In the genomic region with DNA sequence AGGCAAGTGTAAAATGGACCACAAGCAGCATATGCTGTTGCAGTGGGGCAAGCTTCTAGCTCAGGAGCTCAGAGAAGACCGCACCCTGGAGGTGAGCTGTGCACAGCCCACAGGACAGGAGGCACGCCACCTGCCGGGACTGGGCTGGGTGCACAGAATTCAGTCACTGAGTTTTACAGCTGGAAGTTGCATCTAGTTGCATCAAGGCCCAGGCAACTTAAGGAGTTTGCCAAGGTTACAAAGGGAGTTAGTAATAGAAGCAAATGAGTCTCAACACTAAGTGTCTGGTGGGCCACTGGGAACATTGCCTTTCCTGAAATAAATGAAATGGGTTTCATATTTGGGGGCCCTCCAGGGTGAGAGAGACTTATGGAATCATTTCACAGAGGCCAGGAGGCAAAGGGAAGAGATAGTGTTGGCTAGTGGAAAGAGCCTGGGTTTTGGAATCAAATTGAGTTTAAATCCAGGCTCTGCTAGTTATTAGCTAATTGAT, we compare ENCODE assay signal across 8 cellular contexts. TPM values are rescaled to one million over a fixed set of nuclear protein-coding genes. Genes with fewer than 3 reads are reported as not detected.
DNase-seq lines count a peak whose midpoint lies in the region; ATAC-seq and TF ChIP-seq lines count a peak whose summit lies in the region.

No MANE protein-coding gene starts in this region.

- in situ Hi-C loops in transverse colon (cut with MboI; ENCODE audit: low pct_ligation_motif_present in 1 of 4, low pct_unique_long_range_greater_than_20kb in 1 of 4, low sequenced_read_pairs in 3 of 4): no loop called here

- H3K9me3 ChIP-seq in OCI-LY3 (ENCODE audit: insufficient read depth, low read length) (no peaks in the 10 kb centered on the region), esophagus muscularis mucosa (no peaks in the 10 kb centered on the region), transverse colon (no peaks in the 10 kb centered on the region)

- intact Hi-C loops in esophagus muscularis mucosa (cut with DNase I) (no loop called here), transverse colon (cut with DNase I; ENCODE audit: low total_unique reads) (no loop called here)

- H3K27me3 ChIP-seq in OCI-LY3 (ENCODE audit: low read depth, low read length) (peaks cover 13% of the 10 kb centered on the region; the same call in 1 of the 2 replicates), esophagus muscularis mucosa (no peaks in the 10 kb centered on the region), transverse colon (no peaks in the 10 kb centered on the region)

- peak overlapping the region; percentile 40 for H3K4me3 ChIP-seq in OCI-LY3 (ENCODE audit: low read length)
- no peak overlapping the region for H3K4me3 ChIP-seq in esophagus muscularis mucosa
- H3K4me3 ChIP-seq in transverse colon: no peak overlapping the region

- H2AFZ ChIP-seq in OCI-LY3 (ENCODE audit: low read depth, low read length): no peak overlapping the region

- peak overlapping the region; percentile 64 for H3K4me2 ChIP-seq in OCI-LY3 (ENCODE audit: low read length)

- 85% methylated on average over 3 of the region's 3 CpGs for WGBS in esophagus muscularis mucosa
- 51 to 67% methylated on average over 2 to 3 of the region's 3 CpGs for WGBS in transverse colon (ENCODE audit: low coverage in 1 of 2), 2 donors

- H3K27ac ChIP-seq in OCI-LY3 (ENCODE audit: low read length) (peak overlapping the region; percentile 68), esophagus muscularis mucosa (replicated peaks in 1 of 4) (peak overlapping the region in 2 of 4 donors; percentile 5 to 18), transverse colon (peak overlapping the region; percentile 47 to 75 (median 70))

- H3K9ac ChIP-seq in OCI-LY3 (ENCODE audit: low read length): no peak overlapping the region

- peak; percentile 51 for ATAC-seq in HG02623 (IDR thresholded peaks at IDR 0.05; ENCODE audit: unreplicated experiment)

- H3K36me3 ChIP-seq in OCI-LY3 (replicated peaks; ENCODE audit: low read depth, low read length) (no peaks in the 10 kb centered on the region), esophagus muscularis mucosa (no peaks in the 10 kb centered on the region), transverse colon (no peaks in the 10 kb centered on the region)

- peaks cover 69% of the 10 kb centered on the region for H3K4me1 ChIP-seq in OCI-LY3 (ENCODE audit: low read length)
- peaks cover 9 to 27% (median 19%) of the 10 kb centered on the region in 4 donors for H3K4me1 ChIP-seq in esophagus muscularis mucosa
- H3K4me1 ChIP-seq in transverse colon: peaks cover 8 to 37% (median 28%) of the 10 kb centered on the region in 4 donors

- TF ChIP-seq CTCF in OCI-LY3 (IDR thresholded peaks at IDR 0.05; ENCODE audit: low read depth, low read length): peak; percentile 95
- no peak for TF ChIP-seq CTCF in esophagus muscularis mucosa (IDR thresholded peaks at IDR 0.05)
- TF ChIP-seq CTCF in transverse colon (IDR thresholded peaks at IDR 0.05): peak; percentile 17 to 79 (median 60)

- TF ChIP-seq POLR2A in esophagus muscularis mucosa (IDR thresholded peaks at IDR 0.05; ENCODE audit: low read depth): no peak
- no peak for TF ChIP-seq POLR2A in transverse colon (IDR thresholded peaks at IDR 0.05)

- no peaks in the 10 kb centered on the region for H3K79me2 ChIP-seq in OCI-LY3 (ENCODE audit: low read length)

- peak; percentile 73 for DNase-seq in activated effector memory CD4-positive, alpha-beta T cell treated with anti-CD3 and anti-CD28 coated beads, Interleukin-2, amount 50 U/mL, for 16 hours
- no peak for DNase-seq in activated effector memory CD4-positive, alpha-beta T cell treated with Interleukin-2 at 50 U/mL for 16 hours
- DNase-seq in esophagus muscularis mucosa (ENCODE audit: extremely low spot score) (peak; percentile 82), transverse colon (peak; percentile 78), NCI-H1930 (lab: John Stamatoyannopoulos, UW) (no peak), DMS114 treated with DMSO at 0.1 percent for 48 hours (lab: John Stamatoyannopoulos, UW; ENCODE audit: unreplicated experiment) (no peak)

- no peaks in the 10 kb centered on the region for H4K20me1 ChIP-seq in OCI-LY3 (ENCODE audit: insufficient read depth, low read length)

- TF ChIP-seq EP300 in esophagus muscularis mucosa (IDR thresholded peaks at IDR 0.05): no peak
- TF ChIP-seq EP300 in transverse colon (IDR thresholded peaks at IDR 0.05; ENCODE audit: low read depth): no peak

RNA-seq across cellular contexts. Expression of gene TIMP4, which starts 36.0 kb away (rescaled TPM):
- total RNA-seq in esophagus muscularis mucosa (10 to 100 TPM; 24.1 to 48.0 (median 30.5) TPM), transverse colon (1 to 10 TPM; 1.1 to 7.9 (median 5.1) TPM)

Comparison
In these comparisons a context has a peak if more than half of its experiments do, and no peak if none do; other contexts are left out.
1. DNase-seq: peak in activated effector memory CD4-positive, alpha-beta T cell treated with anti-CD3 and anti-CD28 coated beads, Interleukin-2, amount 50 U/mL, for 16 hours (single experiment), esophagus muscularis mucosa (single experiment) and transverse colon (single experiment); none in activated effector memory CD4-positive, alpha-beta T cell treated with Interleukin-2 at 50 U/mL for 16 hours (single experiment), NCI-H1930 (0 of 2) and DMS114 treated with DMSO at 0.1 percent for 48 hours (single experiment).
2. CTCF ChIP-seq: peak in OCI-LY3 (single experiment) and transverse colon (5 of 5); none in esophagus muscularis mucosa (0 of 3).